ENCODE assay signal across 11 cellular contexts in genomic region chr2:1132328-1132964, GRCh38.
DNase-seq lines count a peak whose midpoint lies in the region; ATAC-seq and TF ChIP-seq lines count a peak whose summit lies in the region.
"Had no signal": no experiment of that assay in that cellular context is flagged by ENCODE, and none has a peak within 500 bp of the region (broad histone marks: within the 10 kb centered on the region; RNA-seq: fewer than 3 reads in every experiment).

No MANE protein-coding gene starts in this region.

- DNase-seq in activated T-cell treated with anti-CD3 and anti-CD28 coated beads for 24 hours (ENCODE audit: low read depth): peak; percentile 45
- DNase-seq in activated T-cell treated with anti-CD3 and anti-CD28 coated beads, Interleukin-2, amount 50 U/mL, for 1 hour: no peak
- peak; percentile 33 for DNase-seq in NCI-H524 treated with DMSO at 0.1 percent for 48 hours (lab: John Stamatoyannopoulos, UW)
- DNase-seq in glutamatergic neuron: peak; percentile 28
- DNase-seq in stimulated activated naive B cell treated with anti-CD40 and anti-IgM and Interleukin-4, amounts not matched to agents 10 μg/mL and 1 μg/mL and 100 μg/mL, for 72 hours: no peak
- DNase-seq in ureter (ENCODE audit: low spot score): no peak
- no peak for DNase-seq in NOMO-1 treated with DMSO at 0.1 percent for 48 hours (lab: John Stamatoyannopoulos, UW; ENCODE audit: unreplicated experiment)
- DNase-seq in upper lobe of right lung: no peak
- DNase-seq: mesendoderm, T-helper 2 cell had no signal

- H3K27me3 Mint-ChIP-seq in glutamatergic neuron (ENCODE audit: unreplicated experiment): no peaks in the 10 kb centered on the region
- H3K27me3 Mint-ChIP-seq in stimulated activated naive B cell treated with anti-CD40 and anti-IgM and Interleukin-4, amounts not matched to agents 10 μg/mL and 1 μg/mL and 100 μg/mL, for 72 hours: peaks cover 27 to 30% of the 10 kb centered on the region in 2 donors

- no peaks in the 10 kb centered on the region for H3K4me1 ChIP-seq in upper lobe of right lung
- H3K4me1 ChIP-seq: parathyroid adenoma had no signal

- no peaks in the 10 kb centered on the region for H3K36me3 ChIP-seq in upper lobe of right lung

- ATAC-seq in stimulated activated naive B cell treated with anti-CD40 and anti-IgM and Interleukin-4, amounts not matched to agents 10 μg/mL and 1 μg/mL and 100 μg/mL, for 72 hours (replicated peaks): peak; percentile 59 to 70
- no peak for ATAC-seq in upper lobe of right lung

- H3K4me3 Mint-ChIP-seq in glutamatergic neuron (ENCODE audit: unreplicated experiment): no peak overlapping the region
- H3K4me3 Mint-ChIP-seq in stimulated activated naive B cell treated with anti-CD40 and anti-IgM and Interleukin-4, amounts not matched to agents 10 μg/mL and 1 μg/mL and 100 μg/mL, for 72 hours: no peak overlapping the region

- H3K4me1 Mint-ChIP-seq in glutamatergic neuron (ENCODE audit: low read depth, unreplicated experiment): peaks cover 14% of the 10 kb centered on the region
- H3K4me1 Mint-ChIP-seq in stimulated activated naive B cell treated with anti-CD40 and anti-IgM and Interleukin-4, amounts not matched to agents 10 μg/mL and 1 μg/mL and 100 μg/mL, for 72 hours: peaks cover 13 to 20% of the 10 kb centered on the region in 2 donors

- H3K27ac Mint-ChIP-seq in glutamatergic neuron (ENCODE audit: unreplicated experiment): peak overlapping the region; percentile 62
- H3K27ac Mint-ChIP-seq in stimulated activated naive B cell treated with anti-CD40 and anti-IgM and Interleukin-4, amounts not matched to agents 10 μg/mL and 1 μg/mL and 100 μg/mL, for 72 hours: no peak overlapping the region

- H3K9me3 ChIP-seq in upper lobe of right lung: no peaks in the 10 kb centered on the region

- H3K4me3 ChIP-seq in upper lobe of right lung: no peak overlapping the region

- TF ChIP-seq CTCF in glutamatergic neuron (IDR thresholded peaks at IDR 0.05; ENCODE audit: partially characterized antibody, unreplicated experiment) (no peak), upper lobe of right lung (IDR thresholded peaks at IDR 0.05) (no peak)

- intact Hi-C loops in upper lobe of right lung (cut with DNase I): no loop called here

- no peaks in the 10 kb centered on the region for H3K27me3 ChIP-seq in upper lobe of right lung

- H3K36me3 Mint-ChIP-seq in glutamatergic neuron (ENCODE audit: unreplicated experiment): peaks cover 5% of the 10 kb centered on the region
- H3K36me3 Mint-ChIP-seq in stimulated activated naive B cell treated with anti-CD40 and anti-IgM and Interleukin-4, amounts not matched to agents 10 μg/mL and 1 μg/mL and 100 μg/mL, for 72 hours: no peaks in the 10 kb centered on the region

- H3K9me3 Mint-ChIP-seq in glutamatergic neuron (ENCODE audit: unreplicated experiment): no peaks in the 10 kb centered on the region
- peaks cover 0 to 1% of the 10 kb centered on the region in 2 donors for H3K9me3 Mint-ChIP-seq in stimulated activated naive B cell treated with anti-CD40 and anti-IgM and Interleukin-4, amounts not matched to agents 10 μg/mL and 1 μg/mL and 100 μg/mL, for 72 hours

- no peak overlapping the region for H3K27ac ChIP-seq in upper lobe of right lung
- H3K27ac ChIP-seq: parathyroid adenoma had no signal

Comparison
In these comparisons a context has a peak if more than half of its experiments do, and no peak if none do; other contexts are left out.
1. DNase-seq: peak in activated T-cell treated with anti-CD3 and anti-CD28 coated beads for 24 hours (single experiment), NCI-H524 treated with DMSO at 0.1 percent for 48 hours (single experiment) and glutamatergic neuron (single experiment); none in activated T-cell treated with anti-CD3 and anti-CD28 coated beads, Interleukin-2, amount 50 U/mL, for 1 hour (single experiment), stimulated activated naive B cell treated with anti-CD40 and anti-IgM and Interleukin-4, amounts not matched to agents 10 μg/mL and 1 μg/mL and 100 μg/mL, for 72 hours (single experiment), ureter (single experiment), NOMO-1 treated with DMSO at 0.1 percent for 48 hours (single experiment) and upper lobe of right lung (single experiment).